8 cellular contexts compared by ENCODE assay signal in genomic region chr1:56240400-56240799, GRCh38.
"Had no signal": no experiment of that assay in that cellular context is flagged by ENCODE, and none has a peak within 500 bp of the region (broad histone marks: within the 10 kb centered on the region; RNA-seq: fewer than 3 reads in every experiment).

No MANE protein-coding gene starts in this region.

- DNase-seq: GDM1, GF-D8 had no signal

- FAIRE-seq: G401.6, GM12878, GM12891, GM12892, GM18507, GM19239 had no signal

- ATAC-seq: GM12878 had no signal

- H3K4me3 ChIP-seq: GM12878 had no signal
